Comparison of ENCODE assay signal across 20 cellular contexts in the genomic region with DNA sequence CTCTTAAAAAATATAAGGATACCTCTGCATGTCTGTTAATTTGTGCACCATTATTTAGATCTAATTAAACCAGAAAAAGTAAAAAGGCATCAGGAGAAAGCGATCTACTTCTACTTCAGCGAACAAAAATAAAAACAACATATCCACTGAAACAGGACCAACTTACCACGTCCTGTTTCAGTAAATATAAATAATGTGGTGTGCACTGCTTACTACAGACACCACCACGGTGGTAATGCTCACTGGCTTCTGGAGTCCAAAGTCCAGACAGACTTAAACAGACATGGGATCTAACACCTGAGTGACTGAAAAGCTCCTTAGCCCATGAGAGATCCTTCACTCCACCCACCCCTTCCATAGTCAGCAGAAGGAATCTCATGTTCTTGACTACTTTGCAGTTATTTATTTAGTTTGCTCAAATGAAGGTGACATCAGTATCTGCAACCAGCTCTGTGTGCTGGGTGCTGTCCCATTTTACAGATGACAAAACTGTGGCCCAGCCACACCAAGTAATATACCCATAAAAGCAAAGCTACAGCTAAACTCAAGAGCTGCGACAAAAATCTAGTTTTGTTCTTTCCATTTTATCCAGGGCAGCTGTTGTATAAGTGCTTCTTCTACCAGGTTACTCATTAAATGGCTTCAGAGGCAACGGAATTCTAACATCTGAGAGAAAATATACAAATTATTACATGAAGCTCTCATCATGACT.
DNase-seq lines count a peak whose midpoint lies in the region; ATAC-seq lines count a peak whose summit lies in the region.
"Had no signal": no experiment of that assay in that cellular context is flagged by ENCODE, and none has a peak within 500 bp of the region (broad histone marks: within the 10 kb centered on the region; RNA-seq: fewer than 3 reads in every experiment).

No MANE protein-coding gene starts in this region.

- peak overlapping the region; percentile 41 for H3K27ac Mint-ChIP-seq in memory B cell
- H3K27ac Mint-ChIP-seq: naive B cell had no signal

- H3K36me3 Mint-ChIP-seq in memory B cell, result peaks cover 24% of the 10 kb centered on the region

- H3K4me1 Mint-ChIP-seq in memory B cell, result no peaks in the 10 kb centered on the region
- H3K4me1 Mint-ChIP-seq: naive B cell had no signal

- H3K27me3 Mint-ChIP-seq in memory B cell, result no peaks in the 10 kb centered on the region
- H3K27me3 Mint-ChIP-seq: naive B cell had no signal

- DNase-seq in DMS53 (lab: John Stamatoyannopoulos, UW) (peak; percentile 34), DMS53 treated with DMSO at 0.1 percent for 48 hours (lab: John Stamatoyannopoulos, UW; ENCODE audit: unreplicated experiment) (no peak), HuH-7 (ENCODE audit: low spot score) (peak; percentile 28), memory B cell (ENCODE audit: low spot score in 2 of 2) (no peak), NCI-H526 treated with DMSO at 0.1 percent for 48 hours (lab: John Stamatoyannopoulos, UW) (no peak), DMS114 treated with DMSO at 0.1 percent for 48 hours (lab: John Stamatoyannopoulos, UW; ENCODE audit: unreplicated experiment) (no peak), anterior cingulate cortex (lab: John Stamatoyannopoulos, UW) (no peak)
- DNase-seq: 8988T; activated CD4-positive, alpha-beta T cell treated with anti-CD3 and anti-CD28 coated beads, Interleukin-2, amount 50 U/mL, for 4 hours; activated effector memory CD4-positive, alpha-beta T cell treated with Interleukin-2 at 50 U/mL for 16 hours; GOT3; hippocampal formation; Karpas-422; kidney; mammary epithelial cell; naive B cell; NCI-H1105 treated with DMSO at 0.1 percent for 48 hours; SK-N-SH; thyroid gland had no signal

- ATAC-seq in GM18907 (IDR thresholded peaks at IDR 0.05; ENCODE audit: unreplicated experiment), result peak; percentile 59
- no peak for ATAC-seq in memory B cell (ENCODE audit: low read depth)

- H3K4me3 Mint-ChIP-seq in memory B cell, result no peak overlapping the region
- H3K4me3 Mint-ChIP-seq: naive B cell had no signal

- no peaks in the 10 kb centered on the region for H3K9me3 Mint-ChIP-seq in memory B cell
- H3K9me3 Mint-ChIP-seq: naive B cell had no signal

Comparison
In these comparisons a context has a peak if more than half of its experiments do, and no peak if none do; other contexts are left out.
1. DNase-seq: peak in DMS53 (single experiment) and HuH-7 (single experiment); none in DMS53 treated with DMSO at 0.1 percent for 48 hours (single experiment), memory B cell (0 of 2), NCI-H526 treated with DMSO at 0.1 percent for 48 hours (single experiment), DMS114 treated with DMSO at 0.1 percent for 48 hours (single experiment) and anterior cingulate cortex (0 of 58).